Comparison of ENCODE assay signal across 24 cellular contexts in genomic region chr11:34986883-34987525, GRCh38.
A peak's percentile ranks its signal among the peaks of the same experiment; 100 is the strongest.
DNase-seq lines count a peak whose midpoint lies in the region; ATAC-seq and TF ChIP-seq lines count a peak whose summit lies in the region.
"Had no signal": no experiment of that assay in that cellular context is flagged by ENCODE, and none has a peak within 500 bp of the region (broad histone marks: within the 10 kb centered on the region; RNA-seq: fewer than 3 reads in every experiment).

No MANE protein-coding gene starts in this region.

- H3K9me3 Mint-ChIP-seq in activated CD4-positive, alpha-beta T cell treated with anti-CD3 and anti-CD28 coated beads, Interleukin-2, amount 10 ng/mL, durations not matched to agents 24 days and 14 days, result no peaks in the 10 kb centered on the region
- H3K9me3 Mint-ChIP-seq: activated CD4-positive, alpha-beta memory T cell treated with anti-CD3 and anti-CD28 coated beads for 36 hours; stimulated activated naive CD8-positive, alpha-beta T cell treated with anti-CD3 and anti-CD28 coated beads, Interleukin-15, Interleukin-2, amounts not matched to agents 100 ng/mL and 50 ng/mL, for 24 hours had no signal

- H3K27ac Mint-ChIP-seq in activated CD4-positive, alpha-beta T cell treated with anti-CD3 and anti-CD28 coated beads, Interleukin-2, amount 10 ng/mL, durations not matched to agents 24 days and 14 days, result peak overlapping the region; percentile 34
- H3K27ac Mint-ChIP-seq: activated CD4-positive, alpha-beta memory T cell treated with anti-CD3 and anti-CD28 coated beads for 36 hours; mesothelial cell of epicardium; stimulated activated naive CD8-positive, alpha-beta T cell treated with anti-CD3 and anti-CD28 coated beads, Interleukin-15, Interleukin-2, amounts not matched to agents 100 ng/mL and 50 ng/mL, for 24 hours had no signal

- no peaks in the 10 kb centered on the region for H3K27me3 Mint-ChIP-seq in activated CD4-positive, alpha-beta T cell treated with anti-CD3 and anti-CD28 coated beads, Interleukin-2, amount 10 ng/mL, durations not matched to agents 24 days and 14 days
- H3K27me3 Mint-ChIP-seq: activated CD4-positive, alpha-beta memory T cell treated with anti-CD3 and anti-CD28 coated beads for 36 hours; stimulated activated naive CD8-positive, alpha-beta T cell treated with anti-CD3 and anti-CD28 coated beads, Interleukin-15, Interleukin-2, amounts not matched to agents 100 ng/mL and 50 ng/mL, for 24 hours had no signal

- H3K9me3 ChIP-seq in Loucy (ENCODE audit: insufficient read depth, low read depth, low read length) (no peaks in the 10 kb centered on the region), thyroid gland (no peaks in the 10 kb centered on the region)
- H3K9me3 ChIP-seq: adrenal gland, prostate gland had no signal

- DNase-seq in activated CD4-positive, alpha-beta T cell treated with anti-CD3 and anti-CD28 coated beads, Interleukin-2, amount 10 ng/mL, durations not matched to agents 24 days and 14 days, result no peak
- no peak for DNase-seq in activated CD4-positive, alpha-beta T cell treated with anti-CD3 and anti-CD28 coated beads, Interleukin-2, amount 50 U/mL, for 1 hour
- no peak for DNase-seq in left lobe of liver (ENCODE audit: low spot score)
- peak; percentile 71 to 75 for DNase-seq in thyroid gland
- DNase-seq in T1000 (lab: John Stamatoyannopoulos, UW), result no peak
- DNase-seq in HuH-7.5 (ENCODE audit: low spot score), result no peak
- DNase-seq: activated CD4-positive, alpha-beta memory T cell treated with anti-CD3 and anti-CD28 coated beads for 36 hours; adrenal gland; caudate nucleus; dorsolateral prefrontal cortex; foreskin melanocyte; hypothalamus; islet precursor cell; NCI-H146; NCI-H2171 treated with DMSO at 0.1 percent for 48 hours; NCI-H526 treated with DMSO at 0.1 percent for 48 hours; SIG-M5; stimulated activated CD4-positive, alpha-beta T cell treated with anti-CD3 and anti-CD28 coated beads, Interleukin-4, amount 100 ng/mL, for 1 hour had no signal

- H3F3A ChIP-seq in Loucy (ENCODE audit: low read depth), result 0 out of 2 replicates have a peak, but pooled peaks cover 11% of the 10 kb centered on the region

- H3K4me3 Mint-ChIP-seq in activated CD4-positive, alpha-beta T cell treated with anti-CD3 and anti-CD28 coated beads, Interleukin-2, amount 10 ng/mL, durations not matched to agents 24 days and 14 days, result no peak overlapping the region
- H3K4me3 Mint-ChIP-seq: activated CD4-positive, alpha-beta memory T cell treated with anti-CD3 and anti-CD28 coated beads for 36 hours; mesothelial cell of epicardium; neural crest cell; stimulated activated naive CD8-positive, alpha-beta T cell treated with anti-CD3 and anti-CD28 coated beads, Interleukin-15, Interleukin-2, amounts not matched to agents 100 ng/mL and 50 ng/mL, for 24 hours had no signal

- no peaks in the 10 kb centered on the region for H4K20me1 ChIP-seq in Loucy (ENCODE audit: insufficient read depth, low read length, poor library complexity, severe bottlenecking)

- peak overlapping the region; percentile 20 for H3K9ac ChIP-seq in Loucy (ENCODE audit: low read depth, low read length, poor library complexity, severe bottlenecking)

- H3K9me2 ChIP-seq in Loucy (replicated peaks; ENCODE audit: low read depth, low read length), result no peaks in the 10 kb centered on the region

- no peak for TF ChIP-seq POLR2A in thyroid gland (IDR thresholded peaks at IDR 0.05)

- no peaks in the 10 kb centered on the region for H3K27me3 ChIP-seq in Loucy (ENCODE audit: insufficient read depth, low read length, poor library complexity, severe bottlenecking)
- no peaks in the 10 kb centered on the region for H3K27me3 ChIP-seq in thyroid gland
- H3K27me3 ChIP-seq: adrenal gland, dorsolateral prefrontal cortex had no signal

- H3K36me3 Mint-ChIP-seq in activated CD4-positive, alpha-beta T cell treated with anti-CD3 and anti-CD28 coated beads, Interleukin-2, amount 10 ng/mL, durations not matched to agents 24 days and 14 days (ENCODE audit: low read depth), result peaks cover 32% of the 10 kb centered on the region

- intact Hi-C loops in activated CD4-positive, alpha-beta T cell treated with anti-CD3 and anti-CD28 coated beads, Interleukin-2, amount 10 ng/mL, durations not matched to agents 24 days and 14 days (cut with micrococcal nuclease), result no loop called here
- intact Hi-C loops in thyroid gland (cut with DNase I), result no loop called here

- TF ChIP-seq CTCF in Loucy (conservative IDR thresholded peaks at IDR 0.05; ENCODE audit: low read length), result no peak
- no peak for TF ChIP-seq CTCF in thyroid gland (IDR thresholded peaks at IDR 0.05)

- no peak overlapping the region for H2AFZ ChIP-seq in Loucy (ENCODE audit: low read length)

- peak; percentile 38 for ATAC-seq in left lobe of liver
- ATAC-seq in GM18519 (IDR thresholded peaks at IDR 0.05; ENCODE audit: low FRiP score, unreplicated experiment), result no peak

- peaks cover 11% of the 10 kb centered on the region; the same call in 1 of the 2 replicates for H3K36me3 ChIP-seq in Loucy (ENCODE audit: insufficient read depth, low read length)
- peaks cover 7 to 15% of the 10 kb centered on the region in 2 donors for H3K36me3 ChIP-seq in thyroid gland
- H3K36me3 ChIP-seq: prostate gland had no signal

- peak overlapping the region; percentile 70 for H3K4me2 ChIP-seq in Loucy (ENCODE audit: low read depth, low read length, poor library complexity, severe bottlenecking)

- H3K4me1 Mint-ChIP-seq in activated CD4-positive, alpha-beta T cell treated with anti-CD3 and anti-CD28 coated beads, Interleukin-2, amount 10 ng/mL, durations not matched to agents 24 days and 14 days, result peaks cover 10% of the 10 kb centered on the region
- H3K4me1 Mint-ChIP-seq: neural crest cell had no signal

- WGBS in thyroid gland, 2 donors, result 53 to 54% methylated on average over 3 of the region's 3 CpGs

- H3K79me2 ChIP-seq in Loucy (ENCODE audit: insufficient read depth, low read length), result no peaks in the 10 kb centered on the region

- H3K4me3 ChIP-seq in Loucy (ENCODE audit: low read length, poor library complexity, severe bottlenecking) (peak overlapping the region; percentile 46), thyroid gland (replicated peaks in 1 of 3) (no peak overlapping the region)
- H3K4me3 ChIP-seq: adrenal gland, dorsolateral prefrontal cortex, prostate gland had no signal

- peaks cover 39% of the 10 kb centered on the region for H3K4me1 ChIP-seq in Loucy (ENCODE audit: insufficient read depth, low read length, poor library complexity, severe bottlenecking)
- peaks cover 5 to 8% of the 10 kb centered on the region in 2 donors for H3K4me1 ChIP-seq in thyroid gland
- H3K4me1 ChIP-seq: prostate gland had no signal

- H3K27ac ChIP-seq in thyroid gland, result peak overlapping the region; percentile 43 to 64 (median 56)
- H3K27ac ChIP-seq: adrenal gland, dorsolateral prefrontal cortex, prostate gland had no signal

Comparison
In these comparisons a context has a peak if more than half of its experiments do, and no peak if none do; other contexts are left out.
1. DNase-seq: peak in thyroid gland (2 of 2); none in activated CD4-positive, alpha-beta T cell treated with anti-CD3 and anti-CD28 coated beads, Interleukin-2, amount 10 ng/mL, durations not matched to agents 24 days and 14 days (single experiment), activated CD4-positive, alpha-beta T cell treated with anti-CD3 and anti-CD28 coated beads, Interleukin-2, amount 50 U/mL, for 1 hour (single experiment), left lobe of liver (single experiment), T1000 (single experiment) and HuH-7.5 (single experiment).